In genomic region chr4:94917146-94917545, GRCh38 we compare ENCODE assay signal across 23 cellular contexts.
"Had no signal": no experiment of that assay in that cellular context is flagged by ENCODE, and none has a peak within 500 bp of the region (broad histone marks: within the 10 kb centered on the region; RNA-seq: fewer than 3 reads in every experiment).

No MANE protein-coding gene starts in this region.

- H3K27ac Mint-ChIP-seq: dendritic cell treated with granulocyte-macrophage colony-stimulating factor and Interleukin-4, amounts not matched to agents 40 ng/mL and 50 ng/mL, for 4 days; effector memory CD8-positive, alpha-beta T cell had no signal

- H3K36me3 ChIP-seq: colonic mucosa, esophagus muscularis mucosa, esophagus squamous epithelium, gastrocnemius medialis, heart left ventricle had no signal

- H3K4me3 ChIP-seq: colonic mucosa, coronary artery, dorsolateral prefrontal cortex, esophagus muscularis mucosa, esophagus squamous epithelium, gastrocnemius medialis, gastroesophageal sphincter, heart left ventricle had no signal

- H3K27me3 Mint-ChIP-seq: dendritic cell treated with granulocyte-macrophage colony-stimulating factor and Interleukin-4, amounts not matched to agents 40 ng/mL and 50 ng/mL, for 4 days; effector memory CD8-positive, alpha-beta T cell had no signal

- H3K9me3 ChIP-seq: colonic mucosa, gastrocnemius medialis had no signal

- H3K27ac ChIP-seq: colonic mucosa, coronary artery, dorsolateral prefrontal cortex, epithelial cell of prostate, esophagus muscularis mucosa, esophagus squamous epithelium, foreskin keratinocyte, gastrocnemius medialis, gastroesophageal sphincter, heart left ventricle had no signal

- H3K4me3 Mint-ChIP-seq: dendritic cell treated with granulocyte-macrophage colony-stimulating factor and Interleukin-4, amounts not matched to agents 40 ng/mL and 50 ng/mL, for 4 days; effector memory CD8-positive, alpha-beta T cell had no signal

- H3K4me1 ChIP-seq: colonic mucosa, esophagus squamous epithelium, foreskin keratinocyte, gastrocnemius medialis, gastroesophageal sphincter, heart left ventricle had no signal

- H3K27me3 ChIP-seq: colonic mucosa, dorsolateral prefrontal cortex, esophagus muscularis mucosa, esophagus squamous epithelium, foreskin keratinocyte, gastrocnemius medialis, gastroesophageal sphincter, heart left ventricle had no signal

- DNase-seq: colonic mucosa; cortex of kidney; dermis blood vessel endothelial cell; dorsolateral prefrontal cortex; effector CD4-positive, alpha-beta T cell; effector CD8-positive, alpha-beta T cell; effector memory CD4-positive, alpha-beta T cell; effector memory CD8-positive, alpha-beta T cell; erythroblast; esophagus squamous epithelium; foreskin fibroblast; foreskin keratinocyte; foreskin melanocyte; gastrocnemius medialis; glutamatergic neuron; head of caudate nucleus; heart left ventricle had no signal

- ATAC-seq: effector memory CD8-positive, alpha-beta T cell; esophagus mucosa; foreskin keratinocyte; gastrocnemius medialis; gastroesophageal sphincter; heart left ventricle had no signal
